Comparison of ENCODE assay signal across 22 cellular contexts in the genomic region with DNA sequence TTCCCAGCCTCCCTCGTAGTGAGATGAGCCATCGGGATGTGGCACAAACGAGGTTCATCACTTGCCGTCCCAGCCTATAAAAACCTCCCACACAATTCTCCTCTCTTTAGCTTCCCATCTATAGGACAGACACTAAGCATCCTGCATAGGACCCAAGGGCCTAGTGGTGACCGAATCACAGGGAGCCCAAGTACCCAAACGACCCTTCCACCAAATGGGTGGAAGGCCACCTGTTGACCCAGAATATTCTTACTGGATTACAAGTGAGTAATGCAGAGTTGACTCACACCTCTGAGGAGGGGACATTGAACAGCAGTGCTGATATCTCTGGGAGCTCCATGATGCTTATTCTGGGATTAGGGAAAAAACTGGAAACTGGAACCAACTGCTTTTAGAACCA.
"Had no signal": no experiment of that assay in that cellular context is flagged by ENCODE, and none has a peak within 500 bp of the region (broad histone marks: within the 10 kb centered on the region; RNA-seq: fewer than 3 reads in every experiment).

No MANE protein-coding gene starts in this region.

- H3K4me1 ChIP-seq: Peyer's patch, SJCRH30 had no signal

- H3K27me3 ChIP-seq: adrenal gland, Peyer's patch had no signal

- H3K9ac ChIP-seq: SK-N-SH had no signal

- H3K4me3 ChIP-seq: adrenal gland, Peyer's patch, SJCRH30 had no signal

- DNase-seq: activated CD4-positive, alpha-beta T cell treated with anti-CD3 and anti-CD28 coated beads for 48 hours; activated CD4-positive, alpha-beta T cell treated with anti-CD3 and anti-CD28 coated beads, Interleukin-2, amount 50 U/mL, for 4 hours; activated CD4-positive, CD25-positive, alpha-beta regulatory T cell treated with anti-CD3 and anti-CD28 coated beads, Interleukin-2, amount 50 U/mL, for 72 hours; activated CD8-positive, alpha-beta memory T cell treated with anti-CD3 and anti-CD28 coated beads, Interleukin-2, amount 50 U/mL, for 48 hours; activated CD8-positive, alpha-beta T cell treated with anti-CD3 and anti-CD28 coated beads, Interleukin-2, amount 10 ng/mL, durations not matched to agents 7 days and 5 days; activated naive CD4-positive, alpha-beta T cell treated with anti-CD3 and anti-CD28 coated beads, Interleukin-2, amount 50 U/mL, for 16 hours; activated naive CD8-positive, alpha-beta T cell treated with anti-CD3 and anti-CD28 coated beads, Interleukin-2, amount 10 ng/mL, durations not matched to agents 7 days and 5 days; activated T-cell treated with anti-CD3 and anti-CD28 coated beads, Interleukin-2, amount 50 U/mL, for 1 hour; adrenal gland; anterior cingulate cortex; NCI-H1105 treated with DMSO at 0.1 percent for 48 hours; NCI-H1436 treated with DMSO at 0.1 percent for 48 hours; NCI-H187; NCI-H2081; NCI-H446; NCI-H524; Peyer's patch; Right ventricle myocardium superior; SJCRH30; SK-N-SH had no signal

- H3K27ac ChIP-seq: adrenal gland, Peyer's patch, RWPE1, SJCRH30 had no signal

- H3K27ac Mint-ChIP-seq: activated CD8-positive, alpha-beta T cell treated with anti-CD3 and anti-CD28 coated beads, Interleukin-2, amount 10 ng/mL, durations not matched to agents 7 days and 5 days; activated naive CD8-positive, alpha-beta T cell treated with anti-CD3 and anti-CD28 coated beads, Interleukin-2, amount 10 ng/mL, durations not matched to agents 7 days and 5 days; WTC11 had no signal

- H3K9me3 ChIP-seq: adrenal gland, Peyer's patch, SJCRH30, SK-N-SH had no signal

- H3K9me3 Mint-ChIP-seq: activated naive CD8-positive, alpha-beta T cell treated with anti-CD3 and anti-CD28 coated beads, Interleukin-2, amount 10 ng/mL, durations not matched to agents 7 days and 5 days had no signal

- H3K36me3 Mint-ChIP-seq: activated naive CD8-positive, alpha-beta T cell treated with anti-CD3 and anti-CD28 coated beads, Interleukin-2, amount 10 ng/mL, durations not matched to agents 7 days and 5 days had no signal

- H3K4me3 Mint-ChIP-seq: activated CD8-positive, alpha-beta T cell treated with anti-CD3 and anti-CD28 coated beads, Interleukin-2, amount 10 ng/mL, durations not matched to agents 7 days and 5 days; activated naive CD8-positive, alpha-beta T cell treated with anti-CD3 and anti-CD28 coated beads, Interleukin-2, amount 10 ng/mL, durations not matched to agents 7 days and 5 days; WTC11 had no signal

- H3K36me3 ChIP-seq: adrenal gland, Peyer's patch, SJCRH30 had no signal

- H3K4me1 Mint-ChIP-seq: activated naive CD8-positive, alpha-beta T cell treated with anti-CD3 and anti-CD28 coated beads, Interleukin-2, amount 10 ng/mL, durations not matched to agents 7 days and 5 days had no signal

- ATAC-seq: activated CD8-positive, alpha-beta T cell treated with anti-CD3 and anti-CD28 coated beads, Interleukin-2, amount 10 ng/mL, durations not matched to agents 7 days and 5 days; WTC11 had no signal
